ENCODE assay signal across 8 cellular contexts in genomic region chr7:106178593-106179134, GRCh38.
A peak's percentile ranks its signal among the peaks of the same experiment; 100 is the strongest.
DNase-seq lines count a peak whose midpoint lies in the region; ATAC-seq and TF ChIP-seq lines count a peak whose summit lies in the region.

No MANE protein-coding gene starts in this region.

- no peak for DNase-seq in Right ventricle myocardium inferior (ENCODE audit: missing footprints)
- no peak for DNase-seq in cardiac septum (ENCODE audit: low spot score)
- peak; percentile 76 for DNase-seq in RPMI7951 (ENCODE audit: low read depth)
- DNase-seq in foreskin fibroblast = peak; percentile 66 to 82
- no peak for DNase-seq in CD4-positive, alpha-beta T cell
- no peak for DNase-seq in stimulated activated CD4-positive, alpha-beta T cell treated with anti-CD3 and anti-CD28 coated beads, Interleukin-2, amount 100 ng/mL, for 48 hours

- no peak overlapping the region for H3K4me3 Mint-ChIP-seq in CD4-positive, alpha-beta T cell

- peak; percentile 71 for ATAC-seq in Right ventricle myocardium inferior
- ATAC-seq in GM19397 (IDR thresholded peaks at IDR 0.05; ENCODE audit: unreplicated experiment) = no peak
- ATAC-seq in CD4-positive, alpha-beta T cell (ENCODE audit: poor library complexity) = no peak
- no peak for ATAC-seq in GM18867 (IDR thresholded peaks at IDR 0.05; ENCODE audit: unreplicated experiment)

- TF ChIP-seq CTCF in foreskin fibroblast (IDR thresholded peaks at IDR 0.05; ENCODE audit: low read depth, low read length) = peak; percentile 44
- TF ChIP-seq CTCF in CD4-positive, alpha-beta T cell (IDR thresholded peaks at IDR 0.05) = no peak

- H3K27ac ChIP-seq in CD4-positive, alpha-beta T cell (ENCODE audit: low read depth, low read length) = no peak overlapping the region

- intact Hi-C loops in Right ventricle myocardium inferior (cut with DNase I) = loop anchor here (2.0 to 5.0 kb wide), 3 partner anchors 38 to 484 kb away; partner anchors contain the start of gene CCDC71L
- intact Hi-C loops in cardiac septum (cut with DNase I) = loop anchor here (2.0 to 5.0 kb wide), 3 partner anchors 39 to 559 kb away; partner anchors contain the start of gene NAMPT
- intact Hi-C loops in CD4-positive, alpha-beta T cell (cut with DNase I, micrococcal nuclease) = loop anchor here in 1 of 2 experiments (1.0 to 10.0 kb wide), 3 partner anchors 134 to 559 kb away; partner anchors contain the start of gene CCDC71L

- H3K9me3 ChIP-seq in CD4-positive, alpha-beta T cell (ENCODE audit: control insufficient read depth, low read length) = no peaks in the 10 kb centered on the region

- CTCF ChIA-PET in CD4-positive, alpha-beta T cell (lab: Charles Lee) = interaction anchor here (4.4 kb wide), 1 partner anchor 284 kb away, joined by 81 read pairs; no protein-coding TSS in a partner anchor

- POLR2A ChIA-PET in CD4-positive, alpha-beta T cell (lab: Charles Lee) = no interaction called here

- H3K9me3 Mint-ChIP-seq in CD4-positive, alpha-beta T cell = no peaks in the 10 kb centered on the region

- peaks cover 5% of the 10 kb centered on the region for H3K4me1 Mint-ChIP-seq in CD4-positive, alpha-beta T cell (ENCODE audit: low read depth)

- H3K27ac Mint-ChIP-seq in CD4-positive, alpha-beta T cell = no peak overlapping the region

- peaks cover 19% of the 10 kb centered on the region for H3K27me3 Mint-ChIP-seq in CD4-positive, alpha-beta T cell

- no peak overlapping the region for H3K4me3 ChIP-seq in foreskin fibroblast (ENCODE audit: low read depth in 1 of 2, low read length in 2 of 2)

- H3K27me3 ChIP-seq in CD4-positive, alpha-beta T cell (ENCODE audit: control insufficient read depth, insufficient read depth, low read length) = no peaks in the 10 kb centered on the region

- H3K36me3 Mint-ChIP-seq in CD4-positive, alpha-beta T cell (ENCODE audit: low read depth) = no peaks in the 10 kb centered on the region

Comparison
In these comparisons a context has a peak if more than half of its experiments do, and no peak if none do; other contexts are left out.
1. DNase-seq: peak in RPMI7951 (single experiment) and foreskin fibroblast (2 of 2); none in Right ventricle myocardium inferior (single experiment), cardiac septum (single experiment), CD4-positive, alpha-beta T cell (0 of 10) and stimulated activated CD4-positive, alpha-beta T cell treated with anti-CD3 and anti-CD28 coated beads, Interleukin-2, amount 100 ng/mL, for 48 hours (0 of 2).